Comparison of ENCODE assay signal across 35 cellular contexts in genomic region chr12:62207248-62207647, GRCh38.
"Had no signal": no experiment of that assay in that cellular context is flagged by ENCODE, and none has a peak within 500 bp of the region (broad histone marks: within the 10 kb centered on the region; RNA-seq: fewer than 3 reads in every experiment).

No MANE protein-coding gene starts in this region.

- H3K36me3 ChIP-seq: MG63 had no signal

- DNase-seq: Karpas-422, Kasumi-1, MG63, MM.1S, MV-4-11, NCI-H1048, NCI-H1092, NCI-H1092 treated with DMSO at 0.1 percent for 48 hours, NCI-H1105, NCI-H1105 treated with DMSO at 0.1 percent for 48 hours, NCI-H1417, NCI-H1417 treated with DMSO at 0.1 percent for 48 hours, NCI-H1436, NCI-H1436 treated with DMSO at 0.1 percent for 48 hours, NCI-H146, NCI-H1694, NCI-H1694 treated with DMSO at 0.1 percent for 48 hours, NCI-H187, NCI-H187 treated with DMSO at 0.1 percent for 48 hours, NCI-H1930, NCI-H2029, NCI-H2029 treated with DMSO at 0.1 percent for 48 hours, NCI-H2081, NCI-H2081 treated with DMSO at 0.1 percent for 48 hours, NCI-H2107, NCI-H2171, NCI-H2171 treated with DMSO at 0.1 percent for 48 hours, NCI-H2227 treated with DMSO at 0.1 percent for 48 hours, NCI-H226, NCI-H345, NCI-H446, NCI-H446 treated with DMSO at 0.1 percent for 48 hours, NCI-H510A, NCI-H510A treated with DMSO at 0.1 percent for 48 hours, NCI-H524 had no signal

- H3K27me3 ChIP-seq: MG63 had no signal

- H3K4me3 ChIP-seq: MG63 had no signal
